15 cellular contexts compared by ENCODE assay signal in genomic region chr13:99652141-99652540, GRCh38. TPM values are rescaled to one million over a fixed set of nuclear protein-coding genes. Genes with fewer than 3 reads are reported as not detected.
DNase-seq lines count a peak whose midpoint lies in the region; ATAC-seq and TF ChIP-seq lines count a peak whose summit lies in the region.
"Had no signal": no experiment of that assay in that cellular context is flagged by ENCODE, and none has a peak within 500 bp of the region (broad histone marks: within the 10 kb centered on the region; RNA-seq: fewer than 3 reads in every experiment).

No MANE protein-coding gene starts in this region.

- in situ Hi-C loops in T47D (cut with HindIII; ENCODE audit: low pct_unique_long_range_greater_than_20kb, low sequenced_read_pairs), result no loop called here

- DNase-seq in T47D (ENCODE audit: low read depth in 1 of 2, low spot score in 1 of 2) (peak; percentile 15 to 49), MCF 10A (ENCODE audit: unreplicated experiment) (no peak), LNCaP clone FGC (ENCODE audit: low read depth) (peak; percentile 40), mucosa of descending colon (no peak), Right ventricle myocardium inferior (ENCODE audit: missing footprints) (no peak)
- no peak for DNase-seq in stimulated activated CD4-positive, alpha-beta T cell treated with anti-CD3 and anti-CD28 coated beads, Interleukin-2, amount 100 ng/mL, for 48 hours
- DNase-seq: 8988T, Calu3, DMS79 treated with DMSO at 0.1 percent for 48 hours, GF-D8, H7 had no signal

- CTCF ChIA-PET in MCF 10A (lab: Yijun Ruan, JAX), result interaction anchor here (0.6 kb wide), 1 partner anchor 40 kb away, joined by 3 read pairs; no protein-coding TSS in a partner anchor

- H3K27me3 Mint-ChIP-seq in MCF 10A (ENCODE audit: insufficient read depth, unreplicated experiment), result no peaks in the 10 kb centered on the region

- no peak overlapping the region for H3K27ac Mint-ChIP-seq in MCF 10A (ENCODE audit: low read depth, unreplicated experiment)
- H3K27ac Mint-ChIP-seq: CD8-positive, alpha-beta T cell; GM23338 had no signal

- intact Hi-C loops in MCF 10A (cut with micrococcal nuclease) (loop anchor here (10.0 kb wide), 1 partner anchor 1023 kb away; the partner anchor contains the start of gene TMTC4), mucosa of descending colon (cut with DNase I, micrococcal nuclease) (loop anchor here in 1 of 2 donors (10.0 kb wide), 2 partner anchors 583 to 863 kb away; no protein-coding TSS in a partner anchor), Right ventricle myocardium inferior (cut with DNase I) (no loop called here)

- H3K36me3 Mint-ChIP-seq in MCF 10A (ENCODE audit: insufficient read depth, unreplicated experiment), result no peaks in the 10 kb centered on the region
- H3K36me3 Mint-ChIP-seq: CD8-positive, alpha-beta T cell had no signal

- H3K4me3 Mint-ChIP-seq in MCF 10A (ENCODE audit: unreplicated experiment), result no peak overlapping the region
- H3K4me3 Mint-ChIP-seq: CD8-positive, alpha-beta T cell; GM23338 had no signal

- TF ChIP-seq CTCF in MCF 10A (IDR thresholded peaks at IDR 0.05; ENCODE audit: unreplicated experiment), result no peak
- 0 out of 2 replicates have a peak, but pooled peaks have one; percentile 4 for TF ChIP-seq CTCF in LNCaP clone FGC (IDR thresholded peaks at IDR 0.05; ENCODE audit: control insufficient read depth, extremely low read depth, insufficient read depth)
- no peak for TF ChIP-seq CTCF in mucosa of descending colon (IDR thresholded peaks at IDR 0.05)

- H3K4me1 Mint-ChIP-seq in MCF 10A (ENCODE audit: insufficient read depth, unreplicated experiment), result peaks cover 14% of the 10 kb centered on the region

- BruUV-seq in MCF 10A (replicated peaks; lab: Mats Ljungman, UMichigan), result no TSS peak

- no peak overlapping the region for H3K4me3 ChIP-seq in LNCaP clone FGC (ENCODE audit: low read depth, low read length)
- H3K4me3 ChIP-seq in mucosa of descending colon, result no peak overlapping the region
- H3K4me3 ChIP-seq: BLaER1, GM23338 had no signal

- H3K9me3 ChIP-seq in mucosa of descending colon, result no peaks in the 10 kb centered on the region
- H3K9me3 ChIP-seq: BLaER1 had no signal

- POLR2A ChIA-PET in MCF 10A (lab: Yijun Ruan, JAX), result interaction anchor here (0.7 kb wide), 1 partner anchor 1474 kb away, joined by 3 read pairs; no protein-coding TSS in a partner anchor

- no peaks in the 10 kb centered on the region for H3K9me3 Mint-ChIP-seq in MCF 10A (ENCODE audit: unreplicated experiment)
- H3K9me3 Mint-ChIP-seq: CD8-positive, alpha-beta T cell; GM23338 had no signal

- peaks cover 11% of the 10 kb centered on the region for H3K4me1 ChIP-seq in mucosa of descending colon (ENCODE audit: low read depth)

- H3K36me3 ChIP-seq in mucosa of descending colon (ENCODE audit: low read depth), result no peaks in the 10 kb centered on the region
- H3K36me3 ChIP-seq: BLaER1 had no signal

- ATAC-seq in esophagus mucosa, result peak; percentile 51
- ATAC-seq in mucosa of descending colon, result no peak
- no peak for ATAC-seq in Right ventricle myocardium inferior
- ATAC-seq: CD8-positive, alpha-beta T cell; GM23338 had no signal

RNA-seq across cellular contexts. Expression of gene CLYBL, which starts 45.7 kb away (rescaled TPM):
- total RNA-seq in MCF 10A (2022) (10.0 and 12.7 TPM in 2 replicates), esophagus mucosa (10.7 TPM), mucosa of descending colon (10 to 100 TPM; 15.8 to 45.0 (median 25.5) TPM), Right ventricle myocardium inferior (24.6 TPM)

Comparison
In these comparisons a context has a peak if more than half of its experiments do, and no peak if none do; other contexts are left out.
1. DNase-seq: peak in T47D (2 of 2) and LNCaP clone FGC (single experiment); none in MCF 10A (single experiment), mucosa of descending colon (0 of 3), Right ventricle myocardium inferior (single experiment) and stimulated activated CD4-positive, alpha-beta T cell treated with anti-CD3 and anti-CD28 coated beads, Interleukin-2, amount 100 ng/mL, for 48 hours (0 of 2).